Comparison of ENCODE assay signal across 9 cellular contexts in genomic region chr10:61140765-61141392, GRCh38.
DNase-seq lines count a peak whose midpoint lies in the region; ATAC-seq, FAIRE-seq and TF ChIP-seq lines count a peak whose summit lies in the region.
"Had no signal": no experiment of that assay in that cellular context is flagged by ENCODE, and none has a peak within 500 bp of the region (broad histone marks: within the 10 kb centered on the region; RNA-seq: fewer than 3 reads in every experiment).

No MANE protein-coding gene starts in this region.

- no peaks in the 10 kb centered on the region for H3K23me2 ChIP-seq in H1 (ENCODE audit: low read depth, low read length)

- H3K27me3 ChIP-seq in H1 (replicated peaks in 1 of 4; ENCODE audit: control insufficient read depth in 3 of 4, extremely low read depth in 1 of 4, insufficient read depth in 3 of 4, low read length in 3 of 4) = no peaks in the 10 kb centered on the region

- no peaks in the 10 kb centered on the region; a peak in 1 of 8 replicates for H3K36me3 ChIP-seq in H1 (ENCODE audit: control insufficient read depth in 2 of 4, insufficient read depth in 4 of 4, low read length in 3 of 4)

- CTCF ChIA-PET in H1 (lab: Charles Lee; ENCODE audit: partially characterized antibody) = interaction anchor here (0.6 to 3.2 kb wide), 36 partner anchors 9 to 681 kb away, joined by 3 to 28 read pairs (median 3); no protein-coding TSS in a partner anchor

- peak; percentile 40 to 41; a peak in 3 of 4 replicates for TF ChIP-seq RAD21 in H1 (IDR thresholded peaks at IDR 0.05 in 1 of 2, conservative IDR thresholded peaks at IDR 0.05 in 1 of 2; ENCODE audit: low read depth in 2 of 2, low read length in 2 of 2)

- H4K5ac ChIP-seq in H1 (ENCODE audit: insufficient read length, low read depth, low read length) = no peak overlapping the region

- H3K79me1 ChIP-seq in H1 (ENCODE audit: low read depth, low read length) = no peaks in the 10 kb centered on the region

- no peak overlapping the region for H4K8ac ChIP-seq in H1 (ENCODE audit: extremely low read depth, insufficient read depth, low read length)

- H4K20me1 ChIP-seq in H1 (replicated peaks in 1 of 2; ENCODE audit: control insufficient read depth in 1 of 2, insufficient read depth in 2 of 2, low read length in 2 of 2) = no peaks in the 10 kb centered on the region

- H3K56ac ChIP-seq in H1 (replicated peaks; ENCODE audit: insufficient read length, low read depth, low read length) = no peak overlapping the region

- H2BK20ac ChIP-seq in H1 (ENCODE audit: low read length) = no peak overlapping the region

- no peak for TF ChIP-seq POLR2A in H1 (IDR thresholded peaks at IDR 0.05; ENCODE audit: control extremely low read depth in 1 of 2, low read depth in 2 of 2, low read length in 2 of 2)

- no peak overlapping the region for H2AK5ac ChIP-seq in H1 (ENCODE audit: low read depth, low read length)

- no peak overlapping the region for H3K23ac ChIP-seq in H1 (ENCODE audit: insufficient read length)

- no peak overlapping the region for H3K14ac ChIP-seq in H1 (ENCODE audit: insufficient read length)

- H3K4ac ChIP-seq in H1 (replicated peaks; ENCODE audit: insufficient read length, low read depth, low read length) = no peak overlapping the region

- ATAC-seq in HG03378 (IDR thresholded peaks at IDR 0.05; ENCODE audit: unreplicated experiment) (peak; percentile 48), HG02763 (IDR thresholded peaks at IDR 0.05; ENCODE audit: unreplicated experiment) (no peak), HG03460 (IDR thresholded peaks at IDR 0.05; ENCODE audit: unreplicated experiment) (no peak)
- ATAC-seq: activated naive CD4-positive, alpha-beta T cell treated with anti-CD3 and anti-CD28 coated beads, Interleukin-2, amount 50 U/mL, for 72 hours had no signal

- no peak overlapping the region for H3K4me3 ChIP-seq in H1 (ENCODE audit: extremely low read depth in 1 of 4, insufficient read depth in 2 of 4, low read depth in 3 of 4, low read length in 4 of 4)

- no peak overlapping the region for H2BK120ac ChIP-seq in H1 (replicated peaks; ENCODE audit: low read depth, low read length)

- peak in 2 of 3 experiments; percentile 16 to 52; a peak in 2 of 4 replicates for TF ChIP-seq CTCF in H1 (IDR thresholded peaks at IDR 0.05; ENCODE audit: control extremely low read depth in 1 of 3, insufficient read depth in 1 of 3, low read depth in 1 of 3, low read length in 3 of 3)

- peaks cover 1 to 8% (median 6%) of the 10 kb centered on the region in 4 experiments; a peak in 6 of 7 replicates for H3K4me1 ChIP-seq in H1 (replicated peaks in 1 of 4; ENCODE audit: control insufficient read depth in 3 of 4, insufficient read depth in 4 of 4, low read length in 3 of 4)

- H3K18ac ChIP-seq in H1 (ENCODE audit: extremely low read depth, low read length) = no peak overlapping the region

- H2BK15ac ChIP-seq in H1 (ENCODE audit: low read length) = no peak overlapping the region

- WGBS in H1 (ENCODE audit: extremely low coverage in 1 of 2, insufficient coverage in 1 of 2, insufficient read length in 1 of 2, insufficient replicate concordance in 2 of 2, low coverage in 1 of 2, low lambda C conversion rate in 2 of 2, missing lambda C conversion rate in 1 of 2), 2 experiments = 71% methylated on average over 7 of the region's 7 CpGs; no CpG with 5 or more reads in 1 of the 2 experiments

- H2AFZ ChIP-seq in H1 (ENCODE audit: low read length) = no peak overlapping the region

- peaks cover 2 to 10% of the 10 kb centered on the region in 2 experiments; a peak in 3 of 4 replicates for H3K9me3 ChIP-seq in H1 (ENCODE audit: insufficient read depth in 2 of 2, low read depth in 1 of 2, low read length in 1 of 2)

- TF ChIP-seq EP300 in H1 (IDR thresholded peaks at IDR 0.05; ENCODE audit: borderline replicate concordance in 1 of 2, low read depth in 2 of 2, low read length in 2 of 2) = no peak

- H3K27ac ChIP-seq in H1 (ENCODE audit: low read depth, low read length) = no peak overlapping the region

- no peak overlapping the region for H2BK5ac ChIP-seq in H1 (ENCODE audit: low read depth, low read length)

- POLR2A ChIA-PET in H1 (lab: Charles Lee; ENCODE audit: partially characterized antibody) = no interaction called here

- peak; percentile 8 for DNase-seq in NCI-H2196 (lab: John Stamatoyannopoulos, UW; ENCODE audit: unreplicated experiment)
- no peak for DNase-seq in NCI-H2196 treated with DMSO at 0.1 percent for 48 hours (lab: John Stamatoyannopoulos, UW; ENCODE audit: unreplicated experiment)
- peak; percentile 60 for DNase-seq in NCI-H774 (lab: John Stamatoyannopoulos, UW)
- DNase-seq in H1 (ENCODE audit: low read depth in 1 of 2, low spot score in 2 of 2) = no peak
- peak; percentile 69 to 84 for DNase-seq in lung microvascular endothelial cell (ENCODE audit: low read depth in 2 of 2)

- H3K9ac ChIP-seq in H1 (replicated peaks in 1 of 4; ENCODE audit: extremely low read depth in 1 of 4, low read depth in 3 of 4, low read length in 3 of 4) = no peak overlapping the region

- FAIRE-seq in H1 (lab: Jason Lieb, UNC) = peak; percentile 93

- H4K91ac ChIP-seq in H1 (replicated peaks; ENCODE audit: insufficient read length, low read length) = no peak overlapping the region

- no peaks in the 10 kb centered on the region for H3K79me2 ChIP-seq in H1 (ENCODE audit: control insufficient read depth in 1 of 2, insufficient read depth in 2 of 2, low read length in 2 of 2)

- no peak overlapping the region for H2BK12ac ChIP-seq in H1 (ENCODE audit: low read depth, low read length)

- no peak overlapping the region for H3K4me2 ChIP-seq in H1 (ENCODE audit: insufficient read depth in 1 of 2, low read depth in 2 of 2, low read length in 2 of 2)

TF ChIP-seq in H1, 55 proteins besides CTCF, POLR2A, EP300 and RAD21 (continues in another document):
- TF ChIP-seq KDM1A (IDR thresholded peaks at IDR 0.05; ENCODE audit: borderline replicate concordance, low read length) (no peak), HDAC2 (IDR thresholded peaks at IDR 0.05; ENCODE audit: borderline replicate concordance in 1 of 2, low read depth in 2 of 2, low read length in 2 of 2) (no peak), SIRT6 (IDR thresholded peaks at IDR 0.05; ENCODE audit: low read length) (no peak), CBX5 (IDR thresholded peaks at IDR 0.05; ENCODE audit: low read depth, low read length) (no peak), RXRA (IDR thresholded peaks at IDR 0.05; ENCODE audit: insufficient read depth, low read depth, low read length) (no peak), SAP30 (IDR thresholded peaks at IDR 0.05; ENCODE audit: insufficient read depth, insufficient replicate concordance, low read length) (no peak)

Comparison
In these comparisons a context has a peak if more than half of its experiments do, and no peak if none do; other contexts are left out.
1. DNase-seq: peak in NCI-H2196 (single experiment), NCI-H774 (single experiment) and lung microvascular endothelial cell (2 of 2); none in NCI-H2196 treated with DMSO at 0.1 percent for 48 hours (single experiment) and H1 (0 of 2).